Comparison of ENCODE assay signal across 2 cellular contexts in the genomic region with DNA sequence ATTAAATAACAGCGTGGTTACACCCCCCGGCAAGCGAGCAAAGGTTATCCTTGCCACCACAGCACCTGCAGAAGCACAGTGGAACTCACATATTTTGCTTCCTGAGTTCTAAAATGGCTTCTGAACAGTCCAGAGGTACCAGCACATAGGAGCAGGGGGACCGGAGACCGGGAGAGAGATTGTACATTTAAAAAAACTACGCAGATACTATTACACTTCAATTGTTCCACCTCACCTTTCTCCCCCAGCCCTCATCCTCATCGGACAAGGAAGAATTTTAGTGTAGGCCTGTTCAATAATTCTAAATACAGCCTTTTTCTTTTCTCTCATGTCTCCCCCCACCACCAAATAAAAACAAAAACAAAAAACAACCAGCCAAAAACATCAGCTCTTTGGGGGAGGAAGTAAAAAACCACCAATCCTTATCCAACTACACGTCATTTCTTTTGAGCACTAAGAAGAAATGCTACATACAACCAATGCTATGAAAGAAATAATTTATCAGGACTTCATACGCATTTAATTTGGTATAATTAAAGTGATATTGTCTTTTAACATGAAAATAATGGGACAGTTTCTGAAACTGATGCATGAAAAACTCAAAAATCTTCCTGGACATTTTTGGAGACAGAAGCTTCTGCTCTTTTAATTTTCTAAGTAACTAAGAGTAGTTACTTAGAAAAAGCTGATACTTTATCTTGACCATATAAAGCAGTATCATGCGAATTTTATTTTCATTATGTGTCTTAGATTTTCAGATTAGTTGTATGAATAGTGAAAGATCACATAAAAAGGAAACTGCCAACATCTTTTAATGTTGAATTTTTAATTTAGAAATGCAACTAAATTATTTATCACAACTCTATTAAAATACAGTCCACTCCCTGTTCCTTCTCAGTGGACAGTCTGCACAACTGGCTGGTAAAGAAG.
A peak's percentile ranks its signal among the peaks of the same experiment; 100 is the strongest.
TF ChIP-seq lines count a peak whose summit lies in the region.

No MANE protein-coding gene starts in this region.

TF ChIP-seq in A549, 52 proteins besides CTCF, POLR2A, EP300 and RAD21 (continued from another document):
- TF ChIP-seq, protein P1, sequence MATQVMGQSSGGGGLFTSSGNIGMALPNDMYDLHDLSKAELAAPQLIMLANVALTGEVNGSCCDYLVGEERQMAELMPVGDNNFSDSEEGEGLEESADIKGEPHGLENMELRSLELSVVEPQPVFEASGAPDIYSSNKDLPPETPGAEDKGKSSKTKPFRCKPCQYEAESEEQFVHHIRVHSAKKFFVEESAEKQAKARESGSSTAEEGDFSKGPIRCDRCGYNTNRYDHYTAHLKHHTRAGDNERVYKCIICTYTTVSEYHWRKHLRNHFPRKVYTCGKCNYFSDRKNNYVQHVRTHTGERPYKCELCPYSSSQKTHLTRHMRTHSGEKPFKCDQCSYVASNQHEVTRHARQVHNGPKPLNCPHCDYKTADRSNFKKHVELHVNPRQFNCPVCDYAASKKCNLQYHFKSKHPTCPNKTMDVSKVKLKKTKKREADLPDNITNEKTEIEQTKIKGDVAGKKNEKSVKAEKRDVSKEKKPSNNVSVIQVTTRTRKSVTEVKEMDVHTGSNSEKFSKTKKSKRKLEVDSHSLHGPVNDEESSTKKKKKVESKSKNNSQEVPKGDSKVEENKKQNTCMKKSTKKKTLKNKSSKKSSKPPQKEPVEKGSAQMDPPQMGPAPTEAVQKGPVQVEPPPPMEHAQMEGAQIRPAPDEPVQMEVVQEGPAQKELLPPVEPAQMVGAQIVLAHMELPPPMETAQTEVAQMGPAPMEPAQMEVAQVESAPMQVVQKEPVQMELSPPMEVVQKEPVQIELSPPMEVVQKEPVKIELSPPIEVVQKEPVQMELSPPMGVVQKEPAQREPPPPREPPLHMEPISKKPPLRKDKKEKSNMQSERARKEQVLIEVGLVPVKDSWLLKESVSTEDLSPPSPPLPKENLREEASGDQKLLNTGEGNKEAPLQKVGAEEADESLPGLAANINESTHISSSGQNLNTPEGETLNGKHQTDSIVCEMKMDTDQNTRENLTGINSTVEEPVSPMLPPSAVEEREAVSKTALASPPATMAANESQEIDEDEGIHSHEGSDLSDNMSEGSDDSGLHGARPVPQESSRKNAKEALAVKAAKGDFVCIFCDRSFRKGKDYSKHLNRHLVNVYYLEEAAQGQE (IDR thresholded peaks at IDR 0.05): no peak
- TF ChIP-seq HOXA7 (CRISPR knock-in tag; IDR thresholded peaks at IDR 0.05): no peak
- TF ChIP-seq RFX5 (IDR thresholded peaks at IDR 0.05): no peak
- TF ChIP-seq HEYL (CRISPR knock-in tag; IDR thresholded peaks at IDR 0.05): no peak

TF ChIP-seq in liver, 16 proteins besides CTCF, POLR2A, EP300 and RAD21 (continued from another document):
- TF ChIP-seq, protein P1 (IDR thresholded peaks at IDR 0.05): no peak
- TF ChIP-seq GABPA (IDR thresholded peaks at IDR 0.05 in 1 of 2, conservative IDR thresholded peaks at IDR 0.05 in 1 of 2) (no peak), HNF4A (conservative IDR thresholded peaks at IDR 0.05) (peak; percentile 44 to 56), TAF1 (conservative IDR thresholded peaks at IDR 0.05) (peak; percentile 40), FOXA1 (IDR thresholded peaks at IDR 0.05) (no peak), HNF4G (IDR thresholded peaks at IDR 0.05) (peak; percentile 14), RXRA (IDR thresholded peaks at IDR 0.05) (no peak), YY1 (IDR thresholded peaks at IDR 0.05) (peak; percentile 95), JUND (IDR thresholded peaks at IDR 0.05) (no peak)
- TF ChIP-seq, protein P2, sequence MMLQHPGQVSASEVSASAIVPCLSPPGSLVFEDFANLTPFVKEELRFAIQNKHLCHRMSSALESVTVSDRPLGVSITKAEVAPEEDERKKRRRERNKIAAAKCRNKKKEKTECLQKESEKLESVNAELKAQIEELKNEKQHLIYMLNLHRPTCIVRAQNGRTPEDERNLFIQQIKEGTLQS (IDR thresholded peaks at IDR 0.05): peak; percentile 8
- TF ChIP-seq, protein P3, sequence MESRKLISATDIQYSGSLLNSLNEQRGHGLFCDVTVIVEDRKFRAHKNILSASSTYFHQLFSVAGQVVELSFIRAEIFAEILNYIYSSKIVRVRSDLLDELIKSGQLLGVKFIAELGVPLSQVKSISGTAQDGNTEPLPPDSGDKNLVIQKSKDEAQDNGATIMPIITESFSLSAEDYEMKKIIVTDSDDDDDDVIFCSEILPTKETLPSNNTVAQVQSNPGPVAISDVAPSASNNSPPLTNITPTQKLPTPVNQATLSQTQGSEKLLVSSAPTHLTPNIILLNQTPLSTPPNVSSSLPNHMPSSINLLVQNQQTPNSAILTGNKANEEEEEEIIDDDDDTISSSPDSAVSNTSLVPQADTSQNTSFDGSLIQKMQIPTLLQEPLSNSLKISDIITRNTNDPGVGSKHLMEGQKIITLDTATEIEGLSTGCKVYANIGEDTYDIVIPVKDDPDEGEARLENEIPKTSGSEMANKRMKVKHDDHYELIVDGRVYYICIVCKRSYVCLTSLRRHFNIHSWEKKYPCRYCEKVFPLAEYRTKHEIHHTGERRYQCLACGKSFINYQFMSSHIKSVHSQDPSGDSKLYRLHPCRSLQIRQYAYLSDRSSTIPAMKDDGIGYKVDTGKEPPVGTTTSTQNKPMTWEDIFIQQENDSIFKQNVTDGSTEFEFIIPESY (IDR thresholded peaks at IDR 0.05): peak; percentile 11
- TF ChIP-seq, protein P4, sequence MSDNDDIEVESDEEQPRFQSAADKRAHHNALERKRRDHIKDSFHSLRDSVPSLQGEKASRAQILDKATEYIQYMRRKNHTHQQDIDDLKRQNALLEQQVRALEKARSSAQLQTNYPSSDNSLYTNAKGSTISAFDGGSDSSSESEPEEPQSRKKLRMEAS (IDR thresholded peaks at IDR 0.05): peak; percentile 4
